ENCODE assay signal across 19 cellular contexts in the genomic region with DNA sequence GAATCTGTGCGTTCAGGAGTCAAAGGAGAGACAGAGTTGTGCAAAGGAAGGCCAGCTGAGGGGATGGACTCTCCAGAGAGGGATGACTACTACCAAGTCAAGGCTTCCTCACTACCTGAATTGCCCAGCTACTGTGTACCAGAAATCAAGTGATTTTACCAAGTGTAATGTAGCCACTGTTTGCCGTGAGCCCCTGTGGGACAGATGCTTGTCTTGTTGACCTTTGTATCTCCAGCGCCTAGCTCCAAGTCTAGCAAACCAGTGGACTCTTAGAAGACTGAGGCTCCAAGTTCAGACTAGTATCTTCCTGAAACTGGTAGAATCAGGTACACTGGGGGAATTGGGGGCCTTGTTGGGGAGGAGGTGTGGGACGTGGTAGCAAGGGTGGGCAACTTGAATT. TPM values are rescaled to one million over a fixed set of nuclear protein-coding genes. Genes with fewer than 3 reads are reported as not detected.
A peak's percentile ranks its signal among the peaks of the same experiment; 100 is the strongest.
DNase-seq lines count a peak whose midpoint lies in the region; ATAC-seq and FAIRE-seq lines count a peak whose summit lies in the region.
"Had no signal": no experiment of that assay in that cellular context is flagged by ENCODE, and none has a peak within 500 bp of the region (broad histone marks: within the 10 kb centered on the region; RNA-seq: fewer than 3 reads in every experiment).

No MANE protein-coding gene starts in this region.

- no peak overlapping the region for H3K4me3 ChIP-seq in small intestine (ENCODE audit: low read depth in 1 of 2, low read length in 2 of 2)
- H3K4me3 ChIP-seq: BLaER1 treated with 17β-estradiol and CSF1 and Interleukin-3, amounts not matched to agents 10 nM and 100 nM had no signal

- POLR2A ChIA-PET in activated CD4-positive, alpha-beta T cell treated with anti-CD3 and anti-CD28 coated beads, Interleukin-2, amount 10 ng/mL, durations not matched to agents 7 days and 5 days (lab: Charles Lee), result no interaction called here
- POLR2A ChIA-PET in activated naive CD8-positive, alpha-beta T cell treated with anti-CD3 and anti-CD28 coated beads, Interleukin-2, amount 10 ng/mL, durations not matched to agents 7 days and 5 days (lab: Charles Lee), result no interaction called here

- peaks cover 27% of the 10 kb centered on the region for H3K4me1 Mint-ChIP-seq in activated CD4-positive, alpha-beta T cell treated with anti-CD3 and anti-CD28 coated beads, Interleukin-2, amount 10 ng/mL, durations not matched to agents 7 days and 5 days
- peaks cover 8% of the 10 kb centered on the region for H3K4me1 Mint-ChIP-seq in activated naive CD8-positive, alpha-beta T cell treated with anti-CD3 and anti-CD28 coated beads, Interleukin-2, amount 10 ng/mL, durations not matched to agents 7 days and 5 days

- H3K9me3 ChIP-seq in KOPT-K1 (ENCODE audit: insufficient read depth, low read length, poor library complexity, severe bottlenecking), result no peaks in the 10 kb centered on the region
- H3K9me3 ChIP-seq in small intestine (ENCODE audit: control insufficient read depth, low read depth), result no peaks in the 10 kb centered on the region
- H3K9me3 ChIP-seq: SK-N-SH had no signal

- no peaks in the 10 kb centered on the region for H3K27me3 ChIP-seq in small intestine (ENCODE audit: control insufficient read depth in 2 of 2, insufficient read depth in 2 of 2, low read length in 2 of 2)
- H3K27me3 ChIP-seq: BLaER1 treated with 17β-estradiol and CSF1 and Interleukin-3, amounts not matched to agents 10 nM and 100 nM had no signal

- no peak overlapping the region for H3K4me3 Mint-ChIP-seq in activated CD4-positive, alpha-beta T cell treated with anti-CD3 and anti-CD28 coated beads, Interleukin-2, amount 10 ng/mL, durations not matched to agents 7 days and 5 days
- H3K4me3 Mint-ChIP-seq in activated naive CD8-positive, alpha-beta T cell treated with anti-CD3 and anti-CD28 coated beads, Interleukin-2, amount 10 ng/mL, durations not matched to agents 7 days and 5 days, result peak overlapping the region; percentile 54
- H3K4me3 Mint-ChIP-seq: CD4-positive, alpha-beta T cell had no signal

- H3K36me3 Mint-ChIP-seq in activated CD4-positive, alpha-beta T cell treated with anti-CD3 and anti-CD28 coated beads, Interleukin-2, amount 10 ng/mL, durations not matched to agents 7 days and 5 days (ENCODE audit: low read depth), result peaks cover 11% of the 10 kb centered on the region
- H3K36me3 Mint-ChIP-seq in activated naive CD8-positive, alpha-beta T cell treated with anti-CD3 and anti-CD28 coated beads, Interleukin-2, amount 10 ng/mL, durations not matched to agents 7 days and 5 days, result peaks cover 3% of the 10 kb centered on the region

- H3K36me3 ChIP-seq in KOPT-K1 (ENCODE audit: insufficient read depth, low read length) (no peaks in the 10 kb centered on the region), small intestine (ENCODE audit: control insufficient read depth in 2 of 2, insufficient read depth in 2 of 2, low read length in 2 of 2) (no peaks in the 10 kb centered on the region)
- H3K36me3 ChIP-seq: BLaER1 treated with 17β-estradiol and CSF1 and Interleukin-3, amounts not matched to agents 10 nM and 100 nM had no signal

- H3K27me3 Mint-ChIP-seq in activated CD4-positive, alpha-beta T cell treated with anti-CD3 and anti-CD28 coated beads, Interleukin-2, amount 10 ng/mL, durations not matched to agents 7 days and 5 days, result no peaks in the 10 kb centered on the region
- H3K27me3 Mint-ChIP-seq in activated naive CD8-positive, alpha-beta T cell treated with anti-CD3 and anti-CD28 coated beads, Interleukin-2, amount 10 ng/mL, durations not matched to agents 7 days and 5 days, result peaks cover 2% of the 10 kb centered on the region
- H3K27me3 Mint-ChIP-seq: CD4-positive, alpha-beta T cell had no signal

- WGBS in small intestine, 3 donors, result 32 to 68% (median 46%) methylated on average over 4 of the region's 4 CpGs

- DNase-seq in activated CD4-positive, alpha-beta T cell treated with anti-CD3 and anti-CD28 coated beads, Interleukin-2, amount 10 ng/mL, durations not matched to agents 7 days and 5 days, result no peak
- DNase-seq in activated CD4-positive, alpha-beta T cell treated with anti-CD3 and anti-CD28 coated beads, Interleukin-2, amount 50 U/mL, for 48 hours, result no peak
- DNase-seq in activated naive CD8-positive, alpha-beta T cell treated with anti-CD3 and anti-CD28 coated beads, Interleukin-2, amount 10 ng/mL, durations not matched to agents 7 days and 5 days, result no peak
- peak; percentile 40 for DNase-seq in small intestine
- DNase-seq: CD4-positive, alpha-beta T cell; MM.1S; NCI-H2029; NCI-H446; NCI-H524 treated with DMSO at 0.1 percent for 48 hours; NCI-H774; PC-3; SK-N-SH had no signal

- H3K4me1 ChIP-seq in small intestine (ENCODE audit: control insufficient read depth in 2 of 2, insufficient read depth in 1 of 2, low read depth in 1 of 2, low read length in 1 of 2), result peaks cover 0 to 2% of the 10 kb centered on the region in 2 donors
- H3K4me1 ChIP-seq: BLaER1 treated with 17β-estradiol and CSF1 and Interleukin-3, amounts not matched to agents 10 nM and 100 nM had no signal

- peak overlapping the region; percentile 76 for H3K27ac Mint-ChIP-seq in activated CD4-positive, alpha-beta T cell treated with anti-CD3 and anti-CD28 coated beads, Interleukin-2, amount 10 ng/mL, durations not matched to agents 7 days and 5 days
- H3K27ac Mint-ChIP-seq in activated naive CD8-positive, alpha-beta T cell treated with anti-CD3 and anti-CD28 coated beads, Interleukin-2, amount 10 ng/mL, durations not matched to agents 7 days and 5 days, result peak overlapping the region; percentile 70
- H3K27ac Mint-ChIP-seq: CD4-positive, alpha-beta T cell had no signal

- CTCF ChIA-PET in activated CD4-positive, alpha-beta T cell treated with anti-CD3 and anti-CD28 coated beads, Interleukin-2, amount 10 ng/mL, durations not matched to agents 7 days and 5 days (lab: Charles Lee), result interaction anchor here (0.5 to 1.2 kb wide), 3 partner anchors 13 to 52 kb away, joined by 3 to 5 read pairs (median 3); no protein-coding TSS in a partner anchor

- FAIRE-seq in small intestine (lab: Jason Lieb, UNC), result no peak
- FAIRE-seq: A204.1, D721Med had no signal

- H3K9me3 Mint-ChIP-seq in activated CD4-positive, alpha-beta T cell treated with anti-CD3 and anti-CD28 coated beads, Interleukin-2, amount 10 ng/mL, durations not matched to agents 7 days and 5 days, result peaks cover 11% of the 10 kb centered on the region
- peaks cover 1% of the 10 kb centered on the region for H3K9me3 Mint-ChIP-seq in activated naive CD8-positive, alpha-beta T cell treated with anti-CD3 and anti-CD28 coated beads, Interleukin-2, amount 10 ng/mL, durations not matched to agents 7 days and 5 days
- H3K9me3 Mint-ChIP-seq: CD4-positive, alpha-beta T cell had no signal

- H3K27ac ChIP-seq in KOPT-K1 (ENCODE audit: low read depth, low read length, poor library complexity, severe bottlenecking), result peak overlapping the region; percentile 49
- H3K27ac ChIP-seq in small intestine (ENCODE audit: low read depth in 1 of 2, low read length in 1 of 2), result no peak overlapping the region
- H3K27ac ChIP-seq: BLaER1 treated with 17β-estradiol and CSF1 and Interleukin-3, amounts not matched to agents 10 nM and 100 nM had no signal

- ATAC-seq in activated naive CD8-positive, alpha-beta T cell treated with anti-CD3 and anti-CD28 coated beads, Interleukin-2, amount 10 ng/mL, durations not matched to agents 7 days and 5 days (ENCODE audit: low read depth), result no peak
- ATAC-seq in HG02973 (IDR thresholded peaks at IDR 0.05; ENCODE audit: unreplicated experiment) (no peak), GM21367 (IDR thresholded peaks at IDR 0.05; ENCODE audit: unreplicated experiment) (no peak)
- ATAC-seq: HCT116, PC-3 had no signal

RNA-seq across cellular contexts. Expression of a gene that starts 33.6 kb away (rescaled TPM):
- total RNA-seq in activated CD4-positive, alpha-beta T cell treated with anti-CD3 and anti-CD28 coated beads, Interleukin-2, amount 10 ng/mL, durations not matched to agents 7 days and 5 days, result 10 to 100 TPM; 39.3 to 43.0 TPM
- 10 to 100 TPM; 52.7 to 53.5 TPM for total RNA-seq in activated naive CD8-positive, alpha-beta T cell treated with anti-CD3 and anti-CD28 coated beads, Interleukin-2, amount 10 ng/mL, durations not matched to agents 7 days and 5 days
- polyA plus RNA-seq in small intestine, result 10 to 100 TPM; 16.3 to 34.9 (median 20.8) TPM
